In the genomic region with DNA sequence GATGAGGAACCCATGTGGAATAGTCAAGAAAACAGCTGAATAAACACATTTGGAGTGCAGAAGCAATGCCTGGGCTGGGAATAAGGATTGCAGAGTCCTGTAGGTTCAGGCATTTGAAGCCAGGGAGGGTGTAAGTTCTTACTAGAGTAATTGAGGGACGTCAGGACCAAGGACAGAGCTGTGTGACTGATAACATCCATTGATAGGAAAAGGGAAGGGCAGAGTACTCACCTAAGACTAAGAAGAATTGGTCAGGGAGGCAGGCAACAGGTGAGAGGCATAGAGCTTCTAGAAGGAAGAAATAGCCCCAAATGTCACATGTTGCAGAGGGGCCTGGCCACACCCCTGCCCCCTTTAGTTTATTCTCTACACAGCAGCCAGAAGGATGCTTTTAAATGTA, we compare ENCODE assay signal across 1 cellular context.
TF ChIP-seq lines count a peak whose summit lies in the region.

No MANE protein-coding gene starts in this region.

TF ChIP-seq in HepG2, 621 proteins besides CTCF, POLR2A, EP300 and RAD21 (continued from another document):
- TF ChIP-seq, protein P1, sequence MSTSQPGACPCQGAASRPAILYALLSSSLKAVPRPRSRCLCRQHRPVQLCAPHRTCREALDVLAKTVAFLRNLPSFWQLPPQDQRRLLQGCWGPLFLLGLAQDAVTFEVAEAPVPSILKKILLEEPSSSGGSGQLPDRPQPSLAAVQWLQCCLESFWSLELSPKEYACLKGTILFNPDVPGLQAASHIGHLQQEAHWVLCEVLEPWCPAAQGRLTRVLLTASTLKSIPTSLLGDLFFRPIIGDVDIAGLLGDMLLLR (CRISPR knock-in tag; IDR thresholded peaks at IDR 0.05), result no peak
TF ChIP-seq in HepG2: peak in this region for 3.
